Comparison of ENCODE assay signal across 9 cellular contexts in genomic region chr19:34355201-34355600, GRCh38.
"Had no signal": no experiment of that assay in that cellular context is flagged by ENCODE, and none has a peak within 500 bp of the region (broad histone marks: within the 10 kb centered on the region; RNA-seq: fewer than 3 reads in every experiment).

No MANE protein-coding gene starts in this region.

- H3K27ac Mint-ChIP-seq: HFFc6, IgD-negative memory B cell had no signal

- H3K4me3 Mint-ChIP-seq: HFFc6 had no signal

- DNase-seq: GM23248, GOT3, H7, HFFc6 had no signal

- H3K36me3 Mint-ChIP-seq: IgD-negative memory B cell had no signal

- H3K4me3 ChIP-seq: GM23248, HAP-1 had no signal

- H3K9me3 Mint-ChIP-seq: HFFc6, IgD-negative memory B cell had no signal

- ATAC-seq: HCT116, HepG2 had no signal

- H3K27me3 Mint-ChIP-seq: IgD-negative memory B cell had no signal

- H3K9me3 ChIP-seq: HAP-1 had no signal

- H3K27ac ChIP-seq: GM23248, HL-60 had no signal
